ENCODE assay signal across 20 cellular contexts in the genomic region with DNA sequence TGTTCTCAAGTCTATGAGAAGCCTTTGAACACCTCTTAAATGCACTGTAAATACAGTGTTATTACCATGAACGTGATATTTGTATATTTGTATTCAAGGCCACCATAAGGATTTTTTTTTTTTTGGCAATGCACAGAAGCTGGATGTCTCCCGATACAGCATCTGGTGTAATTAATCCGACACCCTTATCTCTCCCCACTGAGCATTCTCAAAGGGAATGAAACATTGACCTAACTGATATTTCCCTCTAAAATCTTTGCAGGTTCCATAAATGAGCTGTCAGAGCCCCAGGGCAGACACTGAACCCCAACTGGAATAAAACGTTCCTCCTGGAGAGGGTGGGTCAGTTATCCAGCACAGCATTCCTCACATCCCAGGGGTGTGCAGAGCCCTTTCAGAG.
A peak's percentile ranks its signal among the peaks of the same experiment; 100 is the strongest.
DNase-seq lines count a peak whose midpoint lies in the region; ATAC-seq, FAIRE-seq and TF ChIP-seq lines count a peak whose summit lies in the region.
"Had no signal": no experiment of that assay in that cellular context is flagged by ENCODE, and none has a peak within 500 bp of the region (broad histone marks: within the 10 kb centered on the region; RNA-seq: fewer than 3 reads in every experiment).

No MANE protein-coding gene starts in this region.

- H3K79me2 ChIP-seq in SK-N-SH (ENCODE audit: insufficient read depth): no peaks in the 10 kb centered on the region
- peaks cover under 1% of the 10 kb centered on the region; the same call in 2 of the 3 replicates for H3K79me2 ChIP-seq in K562 (ENCODE audit: control insufficient read depth, insufficient read depth, low read length)

- intact Hi-C loops in Panc1 (cut with micrococcal nuclease; ENCODE audit: unreplicated experiment): no loop called here
- intact Hi-C loops in K562 (cut with micrococcal nuclease): no loop called here
- intact Hi-C loops in Right ventricle myocardium inferior (cut with DNase I): no loop called here

- DNase-seq in SK-N-SH (peak; percentile 36), Panc1 (ENCODE audit: low read depth, low spot score) (no peak), K562 (ENCODE audit: extremely low read depth in 1 of 4, low spot score in 3 of 4) (no peak), Right ventricle myocardium inferior (ENCODE audit: missing footprints) (no peak)
- DNase-seq: C1 segment of cervical spinal cord; Calu3; CD4-positive, alpha-beta memory T cell; COR-L47; DMS53; DMS79 treated with DMSO at 0.1 percent for 48 hours; GF-D8; HFFc6 had no signal

- H3K27ac ChIP-seq in SK-N-SH (ENCODE audit: low read depth in 2 of 2, low read length in 1 of 2) (no peak overlapping the region), Panc1 (ENCODE audit: low read length) (0 out of 2 replicates have a peak overlapping the region, but pooled peaks have one; percentile 36), K562 (ENCODE audit: extremely low read depth, low read depth, low read length) (no peak overlapping the region)

- in situ Hi-C loops in Panc1 (cut with HindIII; ENCODE audit: low pct_unique_long_range_greater_than_20kb, low sequenced_read_pairs) (no loop called here), K562 (cut with MboI) (no loop called here)

- H2AFZ ChIP-seq in SK-N-SH (ENCODE audit: low read depth): no peak overlapping the region
- peak overlapping the region; percentile 24 for H2AFZ ChIP-seq in K562 (ENCODE audit: low read depth, low read length)
- H2AFZ ChIP-seq: GM23338 had no signal

- TF ChIP-seq RAD21 in SK-N-SH (IDR thresholded peaks at IDR 0.05; ENCODE audit: low read length): no peak
- no peak for TF ChIP-seq RAD21 in K562 (CRISPR knock-in tag; conservative IDR thresholded peaks at IDR 0.05 in 1 of 2, IDR thresholded peaks at IDR 0.05 in 1 of 2)

- TF ChIP-seq EP300 in SK-N-SH (IDR thresholded peaks at IDR 0.05; ENCODE audit: borderline replicate concordance in 1 of 2, low read depth in 1 of 2, low read length in 1 of 2) (no peak), K562 (IDR thresholded peaks at IDR 0.05; ENCODE audit: low read length) (no peak)

- no peak overlapping the region for H3K9ac ChIP-seq in SK-N-SH
- H3K9ac ChIP-seq in K562 (ENCODE audit: insufficient read depth in 1 of 2, low read depth in 2 of 2, low read length in 2 of 2): no peak overlapping the region

- BruUV-seq in Panc1 (replicated peaks; lab: Mats Ljungman, UMichigan) (no TSS peak), K562 (replicated peaks; lab: Mats Ljungman, UMichigan) (no TSS peak)

- no peaks in the 10 kb centered on the region for H3F3A ChIP-seq in SK-N-SH (replicated peaks; ENCODE audit: insufficient read depth)

- no peaks in the 10 kb centered on the region for H3K9me2 ChIP-seq in SK-N-SH

- H4K20me1 ChIP-seq in SK-N-SH (ENCODE audit: insufficient read depth) (no peaks in the 10 kb centered on the region), K562 (replicated peaks; ENCODE audit: control insufficient read depth, insufficient read depth, low read length) (no peaks in the 10 kb centered on the region)

- CTCF ChIA-PET in SK-N-SH (lab: Yijun Ruan, JAX): interaction anchor here (0.9 to 3.3 kb wide), 6 partner anchors 12 to 138 kb away, joined by 3 to 14 read pairs (median 4); no protein-coding TSS in a partner anchor
- CTCF ChIA-PET in Panc1 (lab: Charles Lee): no interaction called here
- CTCF ChIA-PET in K562 (lab: Yijun Ruan, JAX; ENCODE audit: low intra/inter-chr PET ratio): no interaction called here

- TF ChIP-seq CTCF in SK-N-SH (IDR thresholded peaks at IDR 0.05) (no peak), Panc1 (IDR thresholded peaks at IDR 0.05) (no peak), K562 (IDR thresholded peaks at IDR 0.05 in 2 of 3, conservative IDR thresholded peaks at IDR 0.05 in 1 of 3; ENCODE audit: insufficient read depth in 2 of 3, low read depth in 1 of 3, low read length in 3 of 3) (no peak)

- ATAC-seq in SK-N-SH treated with all-trans-retinoic acid at 6 μM for 48 hours: no peak
- no peak for ATAC-seq in Panc1
- no peak for ATAC-seq in K562
- ATAC-seq in Right ventricle myocardium inferior: no peak
- ATAC-seq in HG03469 (IDR thresholded peaks at IDR 0.05; ENCODE audit: unreplicated experiment): no peak
- no peak for ATAC-seq in activated CD4-positive, CD25-positive, alpha-beta regulatory T cell treated with anti-CD3 and anti-CD28 coated beads, Interleukin-2, amount 50 U/mL, for 24 hours
- ATAC-seq: GM23338 had no signal

- no peaks in the 10 kb centered on the region for H3K9me1 ChIP-seq in K562 (ENCODE audit: control insufficient read depth, insufficient read depth, low read length)

- WGBS in SK-N-SH (ENCODE audit: low lambda C conversion rate): 30% methylated on average over 4 of the region's 4 CpGs
- WGBS in K562 (ENCODE audit: insufficient coverage, low coverage, missing lambda C conversion rate): 13% methylated on average over 4 of the region's 4 CpGs

- no peak for TF ChIP-seq POLR2A in K562 (conservative IDR thresholded peaks at IDR 0.05)

- H3K9me3 ChIP-seq in SK-N-SH: peaks cover 6% of the 10 kb centered on the region; the same call in 1 of the 2 replicates
- no peaks in the 10 kb centered on the region for H3K9me3 ChIP-seq in Panc1 (ENCODE audit: control insufficient read depth, insufficient read depth, low read depth, low read length)
- H3K9me3 ChIP-seq in K562 (replicated peaks; ENCODE audit: control insufficient read depth, insufficient read depth, low read depth, low read length): no peaks in the 10 kb centered on the region
- H3K9me3 ChIP-seq: HAP-1 had no signal

- POLR2A ChIA-PET in SK-N-SH (lab: Yijun Ruan, JAX): interaction anchor here (1.0 kb wide), 1 partner anchor 13 kb away, joined by 3 read pairs; no protein-coding TSS in a partner anchor
- POLR2A ChIA-PET in Panc1 (lab: Charles Lee): no interaction called here
- POLR2A ChIA-PET in K562 (lab: Yijun Ruan, JAX): interaction anchor here (1.2 kb wide), 1 partner anchor 8 kb away, joined by 3 read pairs; no protein-coding TSS in a partner anchor

- H3K4me3 ChIP-seq in SK-N-SH (ENCODE audit: low read depth in 2 of 2, low read length in 1 of 2) (no peak overlapping the region), Panc1 (ENCODE audit: low read depth in 2 of 2, low read length in 2 of 2) (no peak overlapping the region), K562 (no peak overlapping the region)
- H3K4me3 ChIP-seq: GM23338, HAP-1 had no signal

- no peak for FAIRE-seq in K562 (lab: Jason Lieb, UNC)
- FAIRE-seq: GM12891, GM18507, H54 had no signal

- H3K36me3 ChIP-seq in SK-N-SH (replicated peaks in 1 of 2; ENCODE audit: control insufficient read depth in 1 of 2, insufficient read depth in 2 of 2, low read length in 1 of 2) (no peaks in the 10 kb centered on the region), Panc1 (ENCODE audit: control insufficient read depth, insufficient read depth, low read length) (no peaks in the 10 kb centered on the region), K562 (ENCODE audit: control insufficient read depth, insufficient read depth, low read length) (no peaks in the 10 kb centered on the region)
- H3K36me3 ChIP-seq: HAP-1 had no signal

- H3K4me2 ChIP-seq in SK-N-SH (no peak overlapping the region), K562 (ENCODE audit: insufficient read depth, low read length) (0 out of 2 replicates have a peak overlapping the region, but pooled peaks have one; percentile 7)
- H3K4me2 ChIP-seq: GM23338 had no signal

- H3K27me3 ChIP-seq in SK-N-SH (ENCODE audit: insufficient read depth) (no peaks in the 10 kb centered on the region), Panc1 (ENCODE audit: control insufficient read depth, insufficient read depth, low read length) (peaks cover 2% of the 10 kb centered on the region; the same call in 1 of the 2 replicates), K562 (ENCODE audit: control insufficient read depth in 2 of 2, insufficient read depth in 2 of 2, low read length in 2 of 2) (no peaks in the 10 kb centered on the region)

- H3K4me1 ChIP-seq in SK-N-SH (ENCODE audit: control insufficient read depth in 1 of 2, insufficient read depth in 2 of 2, low read depth in 1 of 2, low read length in 1 of 2) (peaks cover 0 to 28% of the 10 kb centered on the region in 2 experiments; a peak in 2 of 4 replicates), Panc1 (ENCODE audit: control insufficient read depth, insufficient read depth, low read length) (no peaks in the 10 kb centered on the region), K562 (replicated peaks in 1 of 2; ENCODE audit: control insufficient read depth in 2 of 2, insufficient read depth in 2 of 2, low read length in 2 of 2) (peaks cover 0 to 36% of the 10 kb centered on the region in 2 experiments; a peak in 4 of 5 replicates)
- H3K4me1 ChIP-seq: HAP-1 had no signal

TF ChIP-seq in SK-N-SH, 30 proteins besides CTCF, POLR2A, EP300 and RAD21:
- TF ChIP-seq, protein P1, sequence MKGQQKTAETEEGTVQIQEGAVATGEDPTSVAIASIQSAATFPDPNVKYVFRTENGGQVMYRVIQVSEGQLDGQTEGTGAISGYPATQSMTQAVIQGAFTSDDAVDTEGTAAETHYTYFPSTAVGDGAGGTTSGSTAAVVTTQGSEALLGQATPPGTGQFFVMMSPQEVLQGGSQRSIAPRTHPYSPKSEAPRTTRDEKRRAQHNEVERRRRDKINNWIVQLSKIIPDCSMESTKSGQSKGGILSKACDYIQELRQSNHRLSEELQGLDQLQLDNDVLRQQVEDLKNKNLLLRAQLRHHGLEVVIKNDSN (IDR thresholded peaks at IDR 0.05; ENCODE audit: borderline replicate concordance, low read depth): no peak
- peak; percentile 68 for TF ChIP-seq GATA2 (CRISPR knock-in tag; IDR thresholded peaks at IDR 0.05)

TF ChIP-seq in SK-N-SH treated with all-trans-retinoic acid at 6 μM for 48 hours, 23 proteins besides CTCF, POLR2A, EP300 and RAD21 (continues in another document):
- TF ChIP-seq CSDC2 (CRISPR knock-in tag; IDR thresholded peaks at IDR 0.05) (no peak), SNAI2 (CRISPR knock-in tag; IDR thresholded peaks at IDR 0.05) (no peak), RARB (CRISPR knock-in tag; IDR thresholded peaks at IDR 0.05) (no peak)

TF ChIP-seq in K562, 482 proteins besides CTCF, POLR2A, EP300 and RAD21 (continues in another document):
- TF ChIP-seq MEF2A (IDR thresholded peaks at IDR 0.05; ENCODE audit: control insufficient read depth, low read depth, low read length) (no peak), ZNF444 (CRISPR knock-in tag; IDR thresholded peaks at IDR 0.05) (no peak), SNRNP70 (optimal IDR thresholded peaks at IDR 0.05; ENCODE audit: low read depth, low read length) (no peak), NR2C2 (CRISPR knock-in tag; IDR thresholded peaks at IDR 0.05) (no peak), NR2C2 (tag; IDR thresholded peaks at IDR 0.05) (no peak), C11orf30 (IDR thresholded peaks at IDR 0.05; ENCODE audit: low read depth) (no peak), MYC (IDR thresholded peaks at IDR 0.05; ENCODE audit: low read depth, low read length) (no peak), MYC (CRISPR knock-in tag; IDR thresholded peaks at IDR 0.05; ENCODE audit: borderline replicate concordance, low read depth) (no peak)

Comparison
In these comparisons a context has a peak if more than half of its experiments do, and no peak if none do; other contexts are left out.
1. Of the 27 proteins assayed by ChIP-seq in both K562 and SK-N-SH: peak only in K562: none; only in SK-N-SH: GATA2; in both: none; in neither: 26.